In the genomic region with DNA sequence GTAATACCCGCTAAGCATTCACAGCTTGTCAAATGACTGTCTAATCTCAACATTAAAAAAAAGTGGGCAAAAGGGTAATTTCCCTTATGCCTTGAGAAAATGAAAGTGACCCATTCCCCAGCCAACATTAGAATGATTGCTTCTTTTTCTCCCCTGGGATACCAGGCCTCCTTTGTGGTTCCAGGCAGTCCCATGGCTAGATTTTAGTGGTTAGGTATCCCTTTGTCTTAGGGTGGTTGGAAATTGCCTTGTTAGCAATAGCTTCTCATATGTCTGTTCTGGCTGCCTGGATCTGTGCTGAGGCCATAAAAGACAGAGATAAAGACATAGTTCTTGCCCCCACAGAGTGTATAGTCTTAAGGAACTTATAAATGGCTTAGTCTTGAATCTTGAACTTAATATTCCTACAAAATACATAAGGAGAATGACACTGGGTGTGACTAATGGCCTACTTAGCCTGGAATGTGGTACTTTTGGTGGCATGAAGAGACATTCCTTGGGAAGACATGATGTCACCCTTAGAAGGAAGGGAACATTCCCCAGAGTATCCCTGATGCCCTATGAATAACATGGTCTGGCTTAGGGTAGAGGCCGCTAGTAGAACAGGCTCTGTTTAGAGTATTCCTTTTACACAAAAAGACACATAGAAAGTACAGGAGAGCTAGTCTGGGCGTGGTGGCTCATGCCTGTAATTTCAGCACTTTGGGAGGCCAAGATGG, we compare ENCODE assay signal across 16 cellular contexts.
DNase-seq lines count a peak whose midpoint lies in the region; ATAC-seq and TF ChIP-seq lines count a peak whose summit lies in the region.
"Had no signal": no experiment of that assay in that cellular context is flagged by ENCODE, and none has a peak within 500 bp of the region (broad histone marks: within the 10 kb centered on the region; RNA-seq: fewer than 3 reads in every experiment).

No MANE protein-coding gene starts in this region.

- H3K4me2 ChIP-seq in BLaER1 treated with 17β-estradiol and CSF1 and Interleukin-3, amounts not matched to agents 10 nM and 100 nM, result peak overlapping the region in 8 of 11 experiments; percentile 22 to 62 (median 48); a peak in 14 of 22 replicates
- peak overlapping the region; percentile 34 for H3K4me2 ChIP-seq in skeletal muscle satellite cell (ENCODE audit: low read length)
- H3K4me2 ChIP-seq: GM23338 had no signal

- H3K4me1 ChIP-seq in BLaER1 treated with 17β-estradiol and CSF1 and Interleukin-3, amounts not matched to agents 10 nM and 100 nM, result peaks cover 0 to 39% (median 29%) of the 10 kb centered on the region in 10 experiments; a peak in 16 of 20 replicates
- peaks cover 39 to 100% (median 83%) of the 10 kb centered on the region in 3 donors for H3K4me1 ChIP-seq in gastroesophageal sphincter
- peaks cover 82% of the 10 kb centered on the region for H3K4me1 ChIP-seq in skeletal muscle satellite cell (ENCODE audit: control insufficient read depth, insufficient read depth, low read length)
- H3K4me1 ChIP-seq: BE2C, SJSA1 had no signal

- H3K9me3 ChIP-seq in BLaER1 treated with 17β-estradiol and CSF1 and Interleukin-3, amounts not matched to agents 10 nM and 100 nM (replicated peaks in 1 of 11), result no peaks in the 10 kb centered on the region
- no peaks in the 10 kb centered on the region for H3K9me3 ChIP-seq in gastroesophageal sphincter
- no peaks in the 10 kb centered on the region for H3K9me3 ChIP-seq in skeletal muscle satellite cell (replicated peaks; ENCODE audit: low read length)
- H3K9me3 ChIP-seq: BE2C, SJSA1 had no signal

- no peak overlapping the region for H3K4me3 ChIP-seq in BLaER1 treated with 17β-estradiol and CSF1 and Interleukin-3, amounts not matched to agents 10 nM and 100 nM
- H3K4me3 ChIP-seq in gastroesophageal sphincter (no peak overlapping the region), skeletal muscle satellite cell (ENCODE audit: low read length) (peak overlapping the region; percentile 5)
- H3K4me3 ChIP-seq: GM23338, SJSA1 had no signal

- no peak for TF ChIP-seq EP300 in gastroesophageal sphincter (IDR thresholded peaks at IDR 0.05)

- no peak overlapping the region for H3K9ac ChIP-seq in BLaER1 treated with 17β-estradiol and CSF1 and Interleukin-3, amounts not matched to agents 10 nM and 100 nM
- peak overlapping the region; percentile 54 for H3K9ac ChIP-seq in skeletal muscle satellite cell (ENCODE audit: low read depth, low read length)

- 90% methylated on average over 2 of the region's 3 CpGs for WGBS in gastroesophageal sphincter (ENCODE audit: low coverage in 1 of 2), 2 donors

- DNase-seq in T-helper 9 cell (no peak), dermis blood vessel endothelial cell (no peak)
- no peak for DNase-seq in stimulated activated naive CD4-positive, alpha-beta T cell treated with Interleukin-2 at 50 U/mL for 16 hours (lab: John Stamatoyannopoulos, UW)
- DNase-seq: activated naive CD4-positive, alpha-beta T cell treated with anti-CD3 and anti-CD28 coated beads, Interleukin-2, amount 50 U/mL, for 16 hours; BE2C; cortex of kidney; EL; Karpas-422; NCI-H2081 had no signal

- peaks cover 0 to 7% (median 0%) of the 10 kb centered on the region in 11 experiments; a peak in 1 of 22 replicates for H4K20me1 ChIP-seq in BLaER1 treated with 17β-estradiol and CSF1 and Interleukin-3, amounts not matched to agents 10 nM and 100 nM

- H3K27ac ChIP-seq in BLaER1 treated with 17β-estradiol and CSF1 and Interleukin-3, amounts not matched to agents 10 nM and 100 nM, result no peak overlapping the region
- H3K27ac ChIP-seq in VCaP (peak overlapping the region; percentile 84), gastroesophageal sphincter (peak overlapping the region; percentile 91 to 99 (median 97))
- H3K27ac ChIP-seq: SJSA1 had no signal

- TF ChIP-seq CTCF in VCaP (conservative IDR thresholded peaks at IDR 0.05) (no peak), gastroesophageal sphincter (IDR thresholded peaks at IDR 0.05) (no peak)

- no peaks in the 10 kb centered on the region for H3K36me3 ChIP-seq in BLaER1 treated with 17β-estradiol and CSF1 and Interleukin-3, amounts not matched to agents 10 nM and 100 nM
- H3K36me3 ChIP-seq in gastroesophageal sphincter, result peaks cover 0 to 15% of the 10 kb centered on the region in 2 donors
- H3K36me3 ChIP-seq in skeletal muscle satellite cell (ENCODE audit: insufficient read depth, low read length), result peaks cover 11% of the 10 kb centered on the region
- H3K36me3 ChIP-seq: BE2C, SJSA1 had no signal

- no peak for TF ChIP-seq POLR2A in gastroesophageal sphincter (IDR thresholded peaks at IDR 0.05)

- peaks cover 0 to 93% (median 0%) of the 10 kb centered on the region in 11 experiments; a peak in 8 of 22 replicates for H3K27me3 ChIP-seq in BLaER1 treated with 17β-estradiol and CSF1 and Interleukin-3, amounts not matched to agents 10 nM and 100 nM
- H3K27me3 ChIP-seq in gastroesophageal sphincter, result no peaks in the 10 kb centered on the region
- no peaks in the 10 kb centered on the region for H3K27me3 ChIP-seq in skeletal muscle satellite cell (ENCODE audit: control insufficient read depth, insufficient read depth, low read length)
- H3K27me3 ChIP-seq: BE2C, SJSA1 had no signal

- ATAC-seq in gastroesophageal sphincter, result no peak
- no peak for ATAC-seq in GM21619 (IDR thresholded peaks at IDR 0.05; ENCODE audit: unreplicated experiment)
- ATAC-seq: GM23338 had no signal

Comparison
In these comparisons a context has a peak if more than half of its experiments do, and no peak if none do; other contexts are left out.
1. H3K27ac ChIP-seq: peak in VCaP (single experiment) and gastroesophageal sphincter (4 of 4); none in BLaER1 treated with 17β-estradiol and CSF1 and Interleukin-3, amounts not matched to agents 10 nM and 100 nM (0 of 11).